Comparison of ENCODE assay signal across 8 cellular contexts in the genomic region with DNA sequence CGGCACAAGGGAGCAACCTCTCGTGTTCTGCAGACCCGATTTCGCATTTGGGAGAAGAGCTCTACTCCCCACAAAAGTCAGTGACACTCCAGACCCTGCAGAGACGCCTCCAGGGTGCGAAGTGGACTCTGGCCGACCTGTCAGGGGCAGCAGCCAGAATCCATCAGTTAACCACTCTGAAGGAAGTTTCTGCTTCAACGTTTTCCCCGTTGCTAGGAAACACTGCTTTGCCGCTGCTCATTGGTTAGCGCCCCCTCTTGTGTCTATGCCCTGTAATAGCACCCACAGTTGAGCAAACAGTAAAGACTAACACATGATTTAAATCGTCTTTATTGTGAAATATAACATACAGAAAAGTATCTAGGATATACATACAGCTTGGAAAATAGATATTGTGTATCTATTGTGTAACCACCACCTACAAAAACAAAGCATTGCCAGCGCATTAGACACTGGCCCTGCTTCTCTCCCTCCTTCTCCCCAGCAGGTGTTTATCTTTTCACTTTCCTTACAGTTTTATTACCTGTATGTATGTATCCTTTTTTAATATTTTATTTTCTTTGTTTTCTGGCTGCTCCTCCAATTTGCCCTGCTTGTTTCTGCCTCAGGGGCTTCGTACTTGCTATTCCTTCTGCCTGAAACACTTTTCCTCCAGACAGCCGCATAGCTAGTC. TPM values are rescaled to one million over a fixed set of nuclear protein-coding genes. Genes with fewer than 3 reads are reported as not detected.
DNase-seq lines count a peak whose midpoint lies in the region; ATAC-seq and TF ChIP-seq lines count a peak whose summit lies in the region.

No MANE protein-coding gene starts in this region.

- H3K9me3 ChIP-seq in CD4-positive, CD25-positive, alpha-beta regulatory T cell (ENCODE audit: control insufficient read depth in 2 of 2, low read length in 2 of 2), result no peaks in the 10 kb centered on the region
- H3K9me3 ChIP-seq in endocrine pancreas (ENCODE audit: control insufficient read depth, low read length), result no peaks in the 10 kb centered on the region

- peaks cover 3 to 10% (median 7%) of the 10 kb centered on the region in 4 donors for H3K4me1 Mint-ChIP-seq in CD4-positive, CD25-positive, alpha-beta regulatory T cell

- H3K4me1 ChIP-seq in CD4-positive, CD25-positive, alpha-beta regulatory T cell (ENCODE audit: control insufficient read depth, insufficient read depth, low read length, poor library complexity, severe bottlenecking), result peaks cover 4% of the 10 kb centered on the region
- no peaks in the 10 kb centered on the region for H3K4me1 ChIP-seq in endocrine pancreas (ENCODE audit: control insufficient read depth, insufficient read depth, low read length)

- no peak overlapping the region for H3K9ac ChIP-seq in endocrine pancreas (ENCODE audit: control insufficient read depth, insufficient read depth, low read length)

- peak; percentile 96 for TF ChIP-seq CTCF in HL-60 (IDR thresholded peaks at IDR 0.05; ENCODE audit: insufficient read depth, low read length)

- H3K27me3 Mint-ChIP-seq in CD4-positive, CD25-positive, alpha-beta regulatory T cell, result peaks cover 8% of the 10 kb centered on the region

- H3K4me3 Mint-ChIP-seq in CD4-positive, CD25-positive, alpha-beta regulatory T cell, result peak overlapping the region; percentile 35 to 83 (median 74)

- H3K36me3 Mint-ChIP-seq in CD4-positive, CD25-positive, alpha-beta regulatory T cell, result no peaks in the 10 kb centered on the region

- peak overlapping the region; percentile 28 to 93 (median 83) for H3K27ac Mint-ChIP-seq in CD4-positive, CD25-positive, alpha-beta regulatory T cell

- peaks cover 0 to 1% (median 0%) of the 10 kb centered on the region in 7 donors for H3K9me3 Mint-ChIP-seq in CD4-positive, CD25-positive, alpha-beta regulatory T cell

- H3K36me3 ChIP-seq in CD4-positive, CD25-positive, alpha-beta regulatory T cell (ENCODE audit: control insufficient read depth, insufficient read depth, low read length), result no peaks in the 10 kb centered on the region
- H3K36me3 ChIP-seq in endocrine pancreas (ENCODE audit: control insufficient read depth, insufficient read depth, low read length), result no peaks in the 10 kb centered on the region

- peak; percentile 57 to 83 (median 81) for DNase-seq in CD4-positive, CD25-positive, alpha-beta regulatory T cell
- DNase-seq in HL-60 (ENCODE audit: low read depth in 1 of 2, low spot score in 1 of 2), result peak; percentile 76 to 86
- peak; percentile 62 for DNase-seq in NOMO-1 treated with dmso at 0.1 percent for 144 hours (lab: John Stamatoyannopoulos, UW; ENCODE audit: unreplicated experiment)
- DNase-seq in activated CD8-positive, alpha-beta memory T cell treated with anti-CD3 and anti-CD28 coated beads for 4 hours (ENCODE audit: low read depth in 2 of 2), result peak; percentile 51 to 55
- peak; percentile 83 for DNase-seq in mucosa of gallbladder (ENCODE audit: low spot score)
- DNase-seq in stimulated activated CD8-positive, alpha-beta memory T cell treated with anti-CD3 and anti-CD28 coated beads, Interleukin-4, amount 100 ng/mL, for 4 hours (ENCODE audit: low read depth in 2 of 2, low spot score in 1 of 2), result peak; percentile 37 to 46

- peak overlapping the region; percentile 55 for H3K4me3 ChIP-seq in CD4-positive, CD25-positive, alpha-beta regulatory T cell (ENCODE audit: low read depth, low read length)
- no peak overlapping the region for H3K4me3 ChIP-seq in HL-60 (replicated peaks; ENCODE audit: insufficient read depth, low read length)
- peak overlapping the region; percentile 41 for H3K4me3 ChIP-seq in endocrine pancreas (ENCODE audit: control insufficient read depth, insufficient read depth, low read length)

- no peak overlapping the region for H3K27ac ChIP-seq in CD4-positive, CD25-positive, alpha-beta regulatory T cell (ENCODE audit: insufficient read depth, low read length, poor library complexity, severe bottlenecking)
- H3K27ac ChIP-seq in HL-60 (replicated peaks), result 0 out of 2 replicates have a peak overlapping the region, but pooled peaks have one; percentile 24

- peak; percentile 91 to 92 for ATAC-seq in CD4-positive, CD25-positive, alpha-beta regulatory T cell (ENCODE audit: low read depth in 2 of 2)
- ATAC-seq in GM19395 (IDR thresholded peaks at IDR 0.05; ENCODE audit: unreplicated experiment), result peak; percentile 96

- H3K27me3 ChIP-seq in CD4-positive, CD25-positive, alpha-beta regulatory T cell (ENCODE audit: control insufficient read depth, insufficient read depth, low read length), result no peaks in the 10 kb centered on the region
- H3K27me3 ChIP-seq in HL-60 (ENCODE audit: insufficient read depth, poor library complexity, severe bottlenecking) (no peaks in the 10 kb centered on the region), endocrine pancreas (ENCODE audit: control insufficient read depth, insufficient read depth, low read length) (no peaks in the 10 kb centered on the region)

RNA-seq across cellular contexts. Expression of gene TMEM40, which starts 38.9 kb away (rescaled TPM):
- 4.4 TPM for total RNA-seq in CD4-positive, CD25-positive, alpha-beta regulatory T cell
- polyA plus RNA-seq in CD4-positive, CD25-positive, alpha-beta regulatory T cell, result not detected
- not detected for total RNA-seq in mucosa of gallbladder

RNA-seq across cellular contexts. Expression of gene RAF1, which starts 56.2 kb away (rescaled TPM):
- 133 TPM for total RNA-seq in CD4-positive, CD25-positive, alpha-beta regulatory T cell
- polyA plus RNA-seq in CD4-positive, CD25-positive, alpha-beta regulatory T cell, result 10 to 100 TPM; 54.1 to 73.5 (median 66.3) TPM
- total RNA-seq in mucosa of gallbladder, result 79.5 TPM
